In the genomic region with DNA sequence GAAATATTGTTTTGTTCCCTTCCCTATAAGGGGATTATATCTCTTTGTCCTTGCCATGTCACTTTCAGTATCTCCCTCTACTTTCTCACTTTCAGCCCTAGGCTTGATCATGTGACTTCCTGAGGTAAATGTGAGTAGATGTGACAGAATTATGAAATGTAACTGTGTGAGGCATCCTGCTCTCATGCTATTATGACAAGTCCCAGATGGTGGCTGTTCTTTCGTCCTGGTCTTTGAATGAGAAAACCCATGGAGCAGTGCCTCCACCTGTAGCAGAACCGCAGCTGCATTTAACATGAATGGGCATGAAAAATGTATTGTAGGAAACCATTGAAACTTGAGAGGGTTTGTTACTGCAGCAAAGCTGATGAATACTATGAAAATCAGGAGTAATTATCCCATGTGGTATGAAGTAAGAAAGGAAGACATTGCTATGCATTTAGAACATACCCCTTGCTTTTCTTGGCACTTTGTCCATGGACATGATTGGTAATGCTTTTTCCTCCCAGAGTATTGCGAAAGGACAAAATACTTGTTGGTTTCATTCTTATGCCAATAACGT, we compare ENCODE assay signal across 9 cellular contexts.
DNase-seq lines count a peak whose midpoint lies in the region; ATAC-seq and TF ChIP-seq lines count a peak whose summit lies in the region.
"Had no signal": no experiment of that assay in that cellular context is flagged by ENCODE, and none has a peak within 500 bp of the region (broad histone marks: within the 10 kb centered on the region; RNA-seq: fewer than 3 reads in every experiment).

No MANE protein-coding gene starts in this region.

- POLR2A ChIA-PET in activated CD8-positive, alpha-beta T cell treated with anti-CD3 and anti-CD28 coated beads for 36 hours (lab: Charles Lee): no interaction called here

- intact Hi-C loops in activated CD8-positive, alpha-beta T cell treated with anti-CD3 and anti-CD28 coated beads for 36 hours (cut with micrococcal nuclease): no loop called here
- intact Hi-C loops in left cardiac atrium (cut with DNase I): no loop called here

- no peaks in the 10 kb centered on the region for H3K9me3 Mint-ChIP-seq in activated CD8-positive, alpha-beta T cell treated with anti-CD3 and anti-CD28 coated beads for 36 hours

- H3K27me3 ChIP-seq in effector memory CD4-positive, alpha-beta T cell (replicated peaks; ENCODE audit: control insufficient read depth, insufficient read depth, low read length, poor library complexity, severe bottlenecking): no peaks in the 10 kb centered on the region

- CTCF ChIA-PET in activated CD8-positive, alpha-beta T cell treated with anti-CD3 and anti-CD28 coated beads for 36 hours (lab: Charles Lee): no interaction called here

- H3K36me3 ChIP-seq in effector memory CD4-positive, alpha-beta T cell (ENCODE audit: control insufficient read depth, insufficient read depth, low read length): no peaks in the 10 kb centered on the region

- no peak overlapping the region for H3K27ac ChIP-seq in effector memory CD4-positive, alpha-beta T cell (ENCODE audit: insufficient read depth, low read length, poor library complexity, severe bottlenecking)

- H3K4me3 Mint-ChIP-seq in activated CD8-positive, alpha-beta T cell treated with anti-CD3 and anti-CD28 coated beads for 36 hours: no peak overlapping the region
- H3K4me3 Mint-ChIP-seq: stimulated activated naive CD8-positive, alpha-beta T cell treated with anti-CD3 and anti-CD28 coated beads, Interleukin-15, Interleukin-2, amounts not matched to agents 100 ng/mL and 50 ng/mL, for 24 hours had no signal

- H3K9me3 ChIP-seq in effector memory CD4-positive, alpha-beta T cell (ENCODE audit: control insufficient read depth, low read length): no peaks in the 10 kb centered on the region

- DNase-seq in stimulated activated CD4-positive, alpha-beta T cell treated with anti-CD3 and anti-CD28 coated beads, Interleukin-15, amount 100 ng/mL, for 24 hours: peak; percentile 15
- no peak for DNase-seq in stimulated activated CD4-positive, alpha-beta T cell treated with anti-CD3 and anti-CD28 coated beads, Interleukin-12 subunit alpha, Interleukin-12 subunit beta, amount 100 ng/mL, for 4 hours
- DNase-seq in activated CD8-positive, alpha-beta T cell treated with anti-CD3 and anti-CD28 coated beads for 36 hours: peak; percentile 31
- DNase-seq in SHP77 treated with DMSO at 0.1 percent for 48 hours (lab: John Stamatoyannopoulos, UW) (no peak), left cardiac atrium (no peak), medulla oblongata (ENCODE audit: extremely low spot score) (no peak)
- DNase-seq in effector memory CD4-positive, alpha-beta T cell: no peak

- no peak for TF ChIP-seq CTCF in activated CD8-positive, alpha-beta T cell treated with anti-CD3 and anti-CD28 coated beads for 36 hours (IDR thresholded peaks at IDR 0.05)

- H3K27me3 Mint-ChIP-seq in activated CD8-positive, alpha-beta T cell treated with anti-CD3 and anti-CD28 coated beads for 36 hours: peaks cover 3% of the 10 kb centered on the region

- ATAC-seq in HG02884 (IDR thresholded peaks at IDR 0.05; ENCODE audit: unreplicated experiment): peak; percentile 100
- peak; percentile 97 for ATAC-seq in activated CD8-positive, alpha-beta T cell treated with anti-CD3 and anti-CD28 coated beads for 36 hours
- ATAC-seq in left cardiac atrium: no peak

- peak overlapping the region; percentile 40 for H3K27ac Mint-ChIP-seq in activated CD8-positive, alpha-beta T cell treated with anti-CD3 and anti-CD28 coated beads for 36 hours
- H3K27ac Mint-ChIP-seq: stimulated activated naive CD8-positive, alpha-beta T cell treated with anti-CD3 and anti-CD28 coated beads, Interleukin-15, Interleukin-2, amounts not matched to agents 100 ng/mL and 50 ng/mL, for 24 hours had no signal

- no peak overlapping the region for H3K4me3 ChIP-seq in effector memory CD4-positive, alpha-beta T cell (ENCODE audit: insufficient read depth, low read depth, low read length, poor library complexity, severe bottlenecking)

- no peaks in the 10 kb centered on the region for H3K36me3 Mint-ChIP-seq in activated CD8-positive, alpha-beta T cell treated with anti-CD3 and anti-CD28 coated beads for 36 hours (ENCODE audit: low read depth)

- no peaks in the 10 kb centered on the region for H3K4me1 ChIP-seq in effector memory CD4-positive, alpha-beta T cell (ENCODE audit: control insufficient read depth, insufficient read depth, low read length, poor library complexity, severe bottlenecking)

- peaks cover 18% of the 10 kb centered on the region for H3K4me1 Mint-ChIP-seq in activated CD8-positive, alpha-beta T cell treated with anti-CD3 and anti-CD28 coated beads for 36 hours (ENCODE audit: low read depth)

Comparison
In these comparisons a context has a peak if more than half of its experiments do, and no peak if none do; other contexts are left out.
1. DNase-seq: peak in stimulated activated CD4-positive, alpha-beta T cell treated with anti-CD3 and anti-CD28 coated beads, Interleukin-15, amount 100 ng/mL, for 24 hours (single experiment) and activated CD8-positive, alpha-beta T cell treated with anti-CD3 and anti-CD28 coated beads for 36 hours (single experiment); none in stimulated activated CD4-positive, alpha-beta T cell treated with anti-CD3 and anti-CD28 coated beads, Interleukin-12 subunit alpha, Interleukin-12 subunit beta, amount 100 ng/mL, for 4 hours (single experiment), SHP77 treated with DMSO at 0.1 percent for 48 hours (single experiment), left cardiac atrium (single experiment), medulla oblongata (single experiment) and effector memory CD4-positive, alpha-beta T cell (0 of 3).
2. ATAC-seq: peak in HG02884 (single experiment) and activated CD8-positive, alpha-beta T cell treated with anti-CD3 and anti-CD28 coated beads for 36 hours (single experiment); none in left cardiac atrium (0 of 2).